8 cellular contexts compared by ENCODE assay signal in the genomic region with DNA sequence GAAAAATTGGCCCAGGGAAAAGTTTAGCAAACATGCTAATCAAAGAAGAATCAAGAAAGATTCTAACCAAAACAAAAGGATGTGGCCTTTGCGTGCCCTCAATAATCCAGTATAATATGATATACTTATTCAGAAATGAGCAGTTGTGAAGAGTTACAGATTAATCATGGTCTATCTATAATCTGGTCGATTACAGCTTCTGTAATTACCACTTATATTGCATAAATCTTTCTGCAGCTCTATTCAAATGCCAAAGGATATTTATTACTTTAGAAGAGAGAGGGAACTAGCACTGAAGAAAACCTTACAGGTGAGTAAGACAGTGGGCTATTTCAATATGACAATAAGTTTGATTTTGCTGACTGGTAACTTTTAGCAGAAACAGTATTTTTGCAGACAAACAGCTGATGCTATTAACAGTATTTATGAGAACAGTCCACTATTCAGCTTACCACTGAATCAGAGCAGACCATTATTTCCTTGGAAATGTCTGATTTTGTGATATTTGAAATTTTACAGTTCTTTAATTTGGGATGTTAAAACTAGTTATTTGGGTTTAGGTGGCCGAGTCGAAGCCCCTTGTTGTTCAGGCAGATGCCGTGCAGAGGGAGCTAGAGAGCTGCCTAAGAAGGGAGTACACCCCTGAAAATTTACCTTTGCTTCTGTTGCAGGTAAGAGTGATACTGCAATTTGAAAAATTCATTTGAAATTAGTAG.
DNase-seq lines count a peak whose midpoint lies in the region; ATAC-seq and TF ChIP-seq lines count a peak whose summit lies in the region.

No MANE protein-coding gene starts in this region.

- CTCF ChIA-PET in BJ (lab: Yijun Ruan, JAX) (interaction anchor here (0.7 to 4.0 kb wide), 29 partner anchors 8 to 272 kb away, joined by 3 to 84 read pairs (median 4); a partner anchor contains a TSS), HCT116 (lab: Charles Lee) (interaction anchor here (0.5 to 3.9 kb wide), 10 partner anchors 8 to 852 kb away, joined by 3 to 56 read pairs (median 4); a partner anchor contains a TSS)

- no TSS peak for BruUV-seq in HCT116 (replicated peaks; lab: Mats Ljungman, UMichigan)

- TF ChIP-seq CTCF in BJ (IDR thresholded peaks at IDR 0.05; ENCODE audit: insufficient read depth, low read depth, low read length) (peak; percentile 95), HCT116 (IDR thresholded peaks at IDR 0.05 in 2 of 3, conservative IDR thresholded peaks at IDR 0.05 in 1 of 3; ENCODE audit: borderline replicate concordance in 1 of 3, insufficient read depth in 1 of 3, low read depth in 2 of 3, low read length in 2 of 3) (peak; percentile 91 to 97 (median 92)), neural progenitor cell (IDR thresholded peaks at IDR 0.05) (peak; percentile 97)

- H3K4me2 ChIP-seq in HCT116 (ENCODE audit: low read length), result peak overlapping the region; percentile 24; the same call in 1 of the 2 replicates
- no peak overlapping the region for H3K4me2 ChIP-seq in neural progenitor cell

- H3K9ac ChIP-seq in HCT116 (ENCODE audit: low read length) (no peak overlapping the region), NT2/D1 (ENCODE audit: insufficient read length, low read depth) (no peak overlapping the region), neural progenitor cell (no peak overlapping the region)

- POLR2A ChIA-PET in BJ (lab: Charles Lee) (no interaction called here), HCT116 (lab: Charles Lee) (interaction anchor here (0.9 to 1.2 kb wide), 2 partner anchors 196 to 207 kb away, joined by 3 to 4 read pairs; no protein-coding TSS in a partner anchor)

- H3K9me3 Mint-ChIP-seq in neural progenitor cell, result peaks cover 18% of the 10 kb centered on the region

- no peaks in the 10 kb centered on the region for H3F3A ChIP-seq in neural progenitor cell (ENCODE audit: low read depth)

- H3K4me3 Mint-ChIP-seq in neural progenitor cell, result no peak overlapping the region

- peaks cover 12% of the 10 kb centered on the region for H3K27me3 ChIP-seq in BJ (ENCODE audit: control insufficient read depth, insufficient read depth, low read length)
- peaks cover 26% of the 10 kb centered on the region for H3K27me3 ChIP-seq in HCT116 (ENCODE audit: insufficient read depth, low read length)
- H3K27me3 ChIP-seq in NT2/D1 (ENCODE audit: insufficient read depth, insufficient read length), result no peaks in the 10 kb centered on the region
- no peaks in the 10 kb centered on the region for H3K27me3 ChIP-seq in neural progenitor cell

- H3K4me1 ChIP-seq in HCT116 (ENCODE audit: control insufficient read depth in 1 of 2, insufficient read depth in 2 of 2, low read length in 2 of 2) (no peaks in the 10 kb centered on the region), NT2/D1 (ENCODE audit: insufficient read depth, insufficient read length) (no peaks in the 10 kb centered on the region), neural progenitor cell (no peaks in the 10 kb centered on the region)

- TF ChIP-seq RAD21 in HCT116 (IDR thresholded peaks at IDR 0.05; ENCODE audit: low read depth), result peak; percentile 97

- ATAC-seq in HCT116 (peak; percentile 96), GM18858 (IDR thresholded peaks at IDR 0.05; ENCODE audit: unreplicated experiment) (no peak)

- no peak overlapping the region for H3K27ac ChIP-seq in HCT116 (ENCODE audit: low read depth, low read length)
- no peak overlapping the region for H3K27ac ChIP-seq in neural progenitor cell
- no peak overlapping the region for H3K27ac ChIP-seq in substantia nigra (ENCODE audit: low read depth, low read length, poor library complexity, severe bottlenecking)

- H3K4me1 Mint-ChIP-seq in neural progenitor cell, result no peaks in the 10 kb centered on the region

- H3K36me3 Mint-ChIP-seq in neural progenitor cell, result no peaks in the 10 kb centered on the region

- intact Hi-C loops in HCT116 (cut with micrococcal nuclease), result loop anchor here (1.0 to 10.0 kb wide), 4 partner anchors 196 to 867 kb away; a partner anchor contains a TSS

- H3K79me2 ChIP-seq in HCT116 (ENCODE audit: insufficient read depth, low read length) (no peaks in the 10 kb centered on the region), neural progenitor cell (ENCODE audit: low read depth) (no peaks in the 10 kb centered on the region)

- no peak for TF ChIP-seq POLR2A in HCT116 (IDR thresholded peaks at IDR 0.05; ENCODE audit: borderline replicate concordance, extremely low read depth, insufficient read depth, insufficient read length)

- no peaks in the 10 kb centered on the region for H4K20me1 ChIP-seq in HCT116 (ENCODE audit: insufficient read depth)
- H4K20me1 ChIP-seq in neural progenitor cell (ENCODE audit: low read depth), result no peaks in the 10 kb centered on the region

- H3K4me3 ChIP-seq in BJ (ENCODE audit: low read depth, low read length) (no peak overlapping the region), HCT116 (replicated peaks in 1 of 2; ENCODE audit: low read depth in 1 of 2, low read length in 2 of 2) (no peak overlapping the region), NT2/D1 (ENCODE audit: insufficient read length, low read depth) (no peak overlapping the region), neural progenitor cell (no peak overlapping the region)

- H3K36me3 ChIP-seq in BJ (ENCODE audit: control insufficient read depth, insufficient read depth, low read length), result no peaks in the 10 kb centered on the region
- H3K36me3 ChIP-seq in HCT116 (ENCODE audit: control insufficient read depth in 1 of 2, insufficient read depth in 2 of 2, low read length in 2 of 2), result no peaks in the 10 kb centered on the region
- no peaks in the 10 kb centered on the region for H3K36me3 ChIP-seq in NT2/D1 (ENCODE audit: insufficient read depth, insufficient read length, low read length)
- no peaks in the 10 kb centered on the region for H3K36me3 ChIP-seq in neural progenitor cell

- RAD21 ChIA-PET in HCT116 (lab: Charles Lee; ENCODE audit: low non-redundant PET in 1 of 2, low total read pairs in 2 of 2, uncharacterized antibody in 2 of 2, unreplicated experiment in 2 of 2), result interaction anchor here (0.6 to 2.3 kb wide), 4 partner anchors 18 to 196 kb away, joined by 3 to 16 read pairs (median 4); a partner anchor contains a TSS

- no peaks in the 10 kb centered on the region for H3K27me3 Mint-ChIP-seq in neural progenitor cell (ENCODE audit: insufficient read depth, low read depth)

- no peaks in the 10 kb centered on the region for H3K9me2 ChIP-seq in HCT116 (ENCODE audit: insufficient read depth)

- H2AFZ ChIP-seq in HCT116 (ENCODE audit: low read depth, low read length, poor library complexity, severe bottlenecking), result peak overlapping the region; percentile 60
- no peak overlapping the region for H2AFZ ChIP-seq in neural progenitor cell (replicated peaks)

- no peak overlapping the region for H3K27ac Mint-ChIP-seq in neural progenitor cell

- H3K9me3 ChIP-seq in HCT116 (ENCODE audit: control insufficient read depth in 1 of 2, insufficient read depth in 1 of 2, low read depth in 1 of 2, low read length in 2 of 2) (no peaks in the 10 kb centered on the region), NT2/D1 (ENCODE audit: insufficient read depth, low read length) (peaks cover 10% of the 10 kb centered on the region; the same call in 1 of the 2 replicates), neural progenitor cell (ENCODE audit: low read depth) (peaks cover 6% of the 10 kb centered on the region)

- DNase-seq in BJ (ENCODE audit: low read depth), result no peak
- peak; percentile 56 for DNase-seq in HCT116 (ENCODE audit: low read depth, low spot score)
- peak; percentile 39 for DNase-seq in NT2/D1 (ENCODE audit: low read depth, low spot score)
- peak; percentile 55 for DNase-seq in activated T-cell treated with anti-CD3 and anti-CD28 coated beads for 1 hour (ENCODE audit: low read depth)
- DNase-seq in fibroblast of gingiva (ENCODE audit: low read depth), result peak; percentile 8
- DNase-seq in neural progenitor cell (ENCODE audit: low spot score), result peak; percentile 66
- DNase-seq in substantia nigra (lab: John Stamatoyannopoulos, UW), result peak in 33 of 49 donors; percentile 1 to 51 (median 18)

TF ChIP-seq in HCT116, 20 proteins besides CTCF, POLR2A, EP300 and RAD21:
- TF ChIP-seq ZNF274 (IDR thresholded peaks at IDR 0.05; ENCODE audit: low read depth, low read length), result no peak
- TF ChIP-seq SRF (IDR thresholded peaks at IDR 0.05; ENCODE audit: low read depth), result peak; percentile 11; the same call in 1 of the 2 replicates
- TF ChIP-seq, protein P1, sequence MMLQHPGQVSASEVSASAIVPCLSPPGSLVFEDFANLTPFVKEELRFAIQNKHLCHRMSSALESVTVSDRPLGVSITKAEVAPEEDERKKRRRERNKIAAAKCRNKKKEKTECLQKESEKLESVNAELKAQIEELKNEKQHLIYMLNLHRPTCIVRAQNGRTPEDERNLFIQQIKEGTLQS (IDR thresholded peaks at IDR 0.05), result no peak
- TF ChIP-seq ELF1 (IDR thresholded peaks at IDR 0.05; ENCODE audit: borderline replicate concordance, low read depth), result no peak
- no peak for TF ChIP-seq YY1 (IDR thresholded peaks at IDR 0.05; ENCODE audit: extremely low read depth, insufficient replicate concordance, low read depth, low read length)
- no peak for TF ChIP-seq FOSL1 (IDR thresholded peaks at IDR 0.05; ENCODE audit: low read depth)
- TF ChIP-seq CEBPB (IDR thresholded peaks at IDR 0.05; ENCODE audit: low read depth), result no peak
